ENCODE assay signal across 8 cellular contexts in genomic region chr6:99875068-99875467, GRCh38.
"Had no signal": no experiment of that assay in that cellular context is flagged by ENCODE, and none has a peak within 500 bp of the region (broad histone marks: within the 10 kb centered on the region; RNA-seq: fewer than 3 reads in every experiment).

No MANE protein-coding gene starts in this region.

- H3K4me3 Mint-ChIP-seq: HFFc6, IgD-negative memory B cell had no signal

- H3K4me1 ChIP-seq: HAP-1 had no signal

- H3K4me1 Mint-ChIP-seq: IgD-negative memory B cell had no signal

- H3K4me3 ChIP-seq: GM23248, HAP-1 had no signal

- H3K27ac ChIP-seq: GM23248, HL-60 had no signal

- ATAC-seq: HCT116 had no signal

- H3K36me3 Mint-ChIP-seq: IgD-negative memory B cell had no signal

- H3K9me3 Mint-ChIP-seq: HFFc6, IgD-negative memory B cell had no signal

- H3K27ac Mint-ChIP-seq: HFFc6, IgD-negative memory B cell had no signal

- DNase-seq: GM23248, GOT3, H7, HFFc6 had no signal

- H2AFZ ChIP-seq: GM23248 had no signal

- H3K9me3 ChIP-seq: HAP-1 had no signal

- H3K36me3 ChIP-seq: HAP-1 had no signal

- H3K9ac ChIP-seq: GM23248 had no signal
